13 cellular contexts compared by ENCODE assay signal in the genomic region with DNA sequence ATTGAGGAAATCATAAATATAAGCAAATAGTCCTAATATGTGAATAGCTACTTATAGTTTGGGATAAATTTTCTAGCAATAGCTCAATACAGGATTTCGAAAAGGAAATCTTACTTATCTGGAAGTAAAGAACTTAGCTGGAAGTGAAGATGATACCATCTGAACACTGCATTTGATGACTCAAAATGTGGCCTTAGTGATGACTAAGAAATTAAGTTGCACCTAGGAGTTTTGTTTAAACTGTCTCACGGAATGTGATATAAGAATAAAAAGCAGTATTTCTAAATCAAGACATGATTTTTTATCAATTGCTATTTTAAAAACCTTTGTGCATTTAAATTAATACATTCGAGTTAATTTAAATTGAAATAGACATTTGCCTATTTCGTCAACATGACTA.
A peak's percentile ranks its signal among the peaks of the same experiment; 100 is the strongest.
DNase-seq lines count a peak whose midpoint lies in the region; ATAC-seq and TF ChIP-seq lines count a peak whose summit lies in the region.
"Had no signal": no experiment of that assay in that cellular context is flagged by ENCODE, and none has a peak within 500 bp of the region (broad histone marks: within the 10 kb centered on the region; RNA-seq: fewer than 3 reads in every experiment).

No MANE protein-coding gene starts in this region.

- no peak for TF ChIP-seq CTCF in osteoblast (IDR thresholded peaks at IDR 0.05; ENCODE audit: extremely low read depth, low read depth, low read length)

- no peaks in the 10 kb centered on the region for H3K27me3 Mint-ChIP-seq in activated CD4-positive, alpha-beta memory T cell treated with anti-CD3 and anti-CD28 coated beads, Interleukin-2, amount 10 ng/mL, durations not matched to agents 7 days and 5 days
- no peaks in the 10 kb centered on the region for H3K27me3 Mint-ChIP-seq in activated CD4-positive, alpha-beta memory T cell treated with anti-CD3 and anti-CD28 coated beads for 36 hours
- no peaks in the 10 kb centered on the region for H3K27me3 Mint-ChIP-seq in activated T-helper 2 cell treated with anti-CD3 and anti-CD28 coated beads, Interferon-gamma antibody, Interleukin-2, Interleukin-4, amounts not matched to agents 10 μg/mL and 5 μg/mL and 100 μg/mL, durations not matched to agents 14 hours and 24 hours and 36 hours (ENCODE audit: low read depth)
- H3K27me3 Mint-ChIP-seq: activated naive CD8-positive, alpha-beta T cell treated with anti-CD3 and anti-CD28 coated beads, Interleukin-2, amount 10 ng/mL, durations not matched to agents 7 days and 5 days had no signal

- ATAC-seq in HG02884 (IDR thresholded peaks at IDR 0.05; ENCODE audit: unreplicated experiment) = peak; percentile 56
- ATAC-seq in left ventricle myocardium superior = no peak

- H3K27ac ChIP-seq in osteoblast (ENCODE audit: low read depth, low read length) = peak overlapping the region; percentile 30

- intact Hi-C loops in activated CD4-positive, alpha-beta memory T cell treated with anti-CD3 and anti-CD28 coated beads for 36 hours (cut with micrococcal nuclease) = loop anchor here (1.0 to 5.0 kb wide), 8 partner anchors 28 to 274 kb away; a partner anchor contains a TSS
- intact Hi-C loops in activated T-helper 2 cell treated with anti-CD3 and anti-CD28 coated beads, Interferon-gamma antibody, Interleukin-2, Interleukin-4, amounts not matched to agents 10 μg/mL and 5 μg/mL and 100 μg/mL, durations not matched to agents 14 hours and 24 hours and 36 hours (cut with micrococcal nuclease) = loop anchor here (1.0 to 10.0 kb wide), 6 partner anchors 8 to 694 kb away; a partner anchor contains a TSS
- intact Hi-C loops in left ventricle myocardium superior (cut with micrococcal nuclease) = no loop called here

- H3K9me3 ChIP-seq in osteoblast (ENCODE audit: low read depth, low read length) = no peaks in the 10 kb centered on the region
- H3K9me3 ChIP-seq: uterus had no signal

- no peak overlapping the region for H2AFZ ChIP-seq in osteoblast (ENCODE audit: low read length)

- no peak for DNase-seq in activated CD4-positive, alpha-beta memory T cell treated with anti-CD3 and anti-CD28 coated beads, Interleukin-2, amount 10 ng/mL, durations not matched to agents 7 days and 5 days
- no peak for DNase-seq in activated CD4-positive, alpha-beta memory T cell treated with anti-CD3 and anti-CD28 coated beads for 36 hours
- no peak for DNase-seq in activated T-helper 2 cell treated with anti-CD3 and anti-CD28 coated beads, Interferon-gamma antibody, Interleukin-2, Interleukin-4, amounts not matched to agents 10 μg/mL and 5 μg/mL and 100 μg/mL, durations not matched to agents 14 hours and 24 hours and 36 hours (ENCODE audit: low spot score)
- DNase-seq in osteoblast (ENCODE audit: insufficient read length, low spot score, missing footprints) (peak; percentile 88), amniotic stem cell (lab: John Stamatoyannopoulos, UW) (no peak), left ventricle myocardium superior (no peak)
- DNase-seq in stimulated activated CD4-positive, alpha-beta T cell treated with anti-CD3 and anti-CD28 coated beads, Interleukin-4, amount 100 ng/mL, for 24 hours = no peak
- DNase-seq: activated CD4-positive, alpha-beta T cell treated with anti-CD3 and anti-CD28 coated beads for 1 hour; activated naive CD8-positive, alpha-beta T cell treated with anti-CD3 and anti-CD28 coated beads, Interleukin-2, amount 10 ng/mL, durations not matched to agents 7 days and 5 days; naive B cell; small intestine; uterus had no signal

- no peaks in the 10 kb centered on the region for H3K9me3 Mint-ChIP-seq in activated CD4-positive, alpha-beta memory T cell treated with anti-CD3 and anti-CD28 coated beads, Interleukin-2, amount 10 ng/mL, durations not matched to agents 7 days and 5 days
- no peaks in the 10 kb centered on the region for H3K9me3 Mint-ChIP-seq in activated CD4-positive, alpha-beta memory T cell treated with anti-CD3 and anti-CD28 coated beads for 36 hours
- H3K9me3 Mint-ChIP-seq in activated T-helper 2 cell treated with anti-CD3 and anti-CD28 coated beads, Interferon-gamma antibody, Interleukin-2, Interleukin-4, amounts not matched to agents 10 μg/mL and 5 μg/mL and 100 μg/mL, durations not matched to agents 14 hours and 24 hours and 36 hours = no peaks in the 10 kb centered on the region
- H3K9me3 Mint-ChIP-seq: naive B cell had no signal

- POLR2A ChIA-PET in activated CD4-positive, alpha-beta memory T cell treated with anti-CD3 and anti-CD28 coated beads, Interleukin-2, amount 10 ng/mL, durations not matched to agents 7 days and 5 days (lab: Charles Lee) = interaction anchor here (0.8 to 3.6 kb wide), 5 partner anchors 9 to 151 kb away, joined by 3 to 30 read pairs (median 3); a partner anchor contains a TSS
- POLR2A ChIA-PET in activated CD4-positive, alpha-beta memory T cell treated with anti-CD3 and anti-CD28 coated beads for 36 hours (lab: Charles Lee) = no interaction called here

- no peak overlapping the region for H3K4me3 ChIP-seq in osteoblast (ENCODE audit: insufficient read depth, low read length)
- H3K4me3 ChIP-seq: uterus had no signal

- peaks cover 27% of the 10 kb centered on the region for H3K4me1 ChIP-seq in osteoblast (ENCODE audit: insufficient read depth, low read length)
- H3K4me1 ChIP-seq: uterus had no signal

- peaks cover 7% of the 10 kb centered on the region for H3K79me2 ChIP-seq in osteoblast (ENCODE audit: insufficient read depth, low read length)

- no peak overlapping the region for H3K4me2 ChIP-seq in osteoblast (ENCODE audit: insufficient read depth, low read length)

- H3K36me3 ChIP-seq in osteoblast (ENCODE audit: insufficient read depth, low read length) = no peaks in the 10 kb centered on the region
- H3K36me3 ChIP-seq: uterus had no signal

- H3K4me1 Mint-ChIP-seq in activated CD4-positive, alpha-beta memory T cell treated with anti-CD3 and anti-CD28 coated beads, Interleukin-2, amount 10 ng/mL, durations not matched to agents 7 days and 5 days = peaks cover 66% of the 10 kb centered on the region
- H3K4me1 Mint-ChIP-seq in activated CD4-positive, alpha-beta memory T cell treated with anti-CD3 and anti-CD28 coated beads for 36 hours (ENCODE audit: low read depth) = peaks cover 51% of the 10 kb centered on the region
- H3K4me1 Mint-ChIP-seq in activated T-helper 2 cell treated with anti-CD3 and anti-CD28 coated beads, Interferon-gamma antibody, Interleukin-2, Interleukin-4, amounts not matched to agents 10 μg/mL and 5 μg/mL and 100 μg/mL, durations not matched to agents 14 hours and 24 hours and 36 hours (ENCODE audit: low read depth) = peaks cover 56% of the 10 kb centered on the region

- CTCF ChIA-PET in activated CD4-positive, alpha-beta memory T cell treated with anti-CD3 and anti-CD28 coated beads, Interleukin-2, amount 10 ng/mL, durations not matched to agents 7 days and 5 days (lab: Charles Lee) = interaction anchor here (0.7 to 3.9 kb wide), 7 partner anchors 39 to 285 kb away, joined by 3 to 18 read pairs (median 4); a partner anchor contains a TSS
- CTCF ChIA-PET in activated CD4-positive, alpha-beta memory T cell treated with anti-CD3 and anti-CD28 coated beads for 36 hours (lab: Charles Lee) = interaction anchor here (0.6 to 3.7 kb wide), 4 partner anchors 12 to 40 kb away, joined by 3 to 15 read pairs (median 4); no protein-coding TSS in a partner anchor

- peaks cover 4% of the 10 kb centered on the region for H3K36me3 Mint-ChIP-seq in activated CD4-positive, alpha-beta memory T cell treated with anti-CD3 and anti-CD28 coated beads, Interleukin-2, amount 10 ng/mL, durations not matched to agents 7 days and 5 days (ENCODE audit: low read depth)
- H3K36me3 Mint-ChIP-seq in activated CD4-positive, alpha-beta memory T cell treated with anti-CD3 and anti-CD28 coated beads for 36 hours = no peaks in the 10 kb centered on the region
- H3K36me3 Mint-ChIP-seq in activated T-helper 2 cell treated with anti-CD3 and anti-CD28 coated beads, Interferon-gamma antibody, Interleukin-2, Interleukin-4, amounts not matched to agents 10 μg/mL and 5 μg/mL and 100 μg/mL, durations not matched to agents 14 hours and 24 hours and 36 hours (ENCODE audit: low read depth) = no peaks in the 10 kb centered on the region
- H3K36me3 Mint-ChIP-seq: activated naive CD8-positive, alpha-beta T cell treated with anti-CD3 and anti-CD28 coated beads, Interleukin-2, amount 10 ng/mL, durations not matched to agents 7 days and 5 days; naive B cell had no signal

- no peaks in the 10 kb centered on the region for H4K20me1 ChIP-seq in osteoblast (ENCODE audit: insufficient read depth, low read length)

- H3K27ac Mint-ChIP-seq in activated CD4-positive, alpha-beta memory T cell treated with anti-CD3 and anti-CD28 coated beads, Interleukin-2, amount 10 ng/mL, durations not matched to agents 7 days and 5 days = peak overlapping the region; percentile 83
- no peak overlapping the region for H3K27ac Mint-ChIP-seq in activated CD4-positive, alpha-beta memory T cell treated with anti-CD3 and anti-CD28 coated beads for 36 hours
- H3K27ac Mint-ChIP-seq in activated T-helper 2 cell treated with anti-CD3 and anti-CD28 coated beads, Interferon-gamma antibody, Interleukin-2, Interleukin-4, amounts not matched to agents 10 μg/mL and 5 μg/mL and 100 μg/mL, durations not matched to agents 14 hours and 24 hours and 36 hours = peak overlapping the region; percentile 72
- H3K27ac Mint-ChIP-seq: naive B cell had no signal

- no peaks in the 10 kb centered on the region for H3K27me3 ChIP-seq in osteoblast (ENCODE audit: insufficient read depth, low read length)
- H3K27me3 ChIP-seq: uterus had no signal

- H3K4me3 Mint-ChIP-seq in activated CD4-positive, alpha-beta memory T cell treated with anti-CD3 and anti-CD28 coated beads, Interleukin-2, amount 10 ng/mL, durations not matched to agents 7 days and 5 days = peak overlapping the region; percentile 45
- no peak overlapping the region for H3K4me3 Mint-ChIP-seq in activated CD4-positive, alpha-beta memory T cell treated with anti-CD3 and anti-CD28 coated beads for 36 hours
- no peak overlapping the region for H3K4me3 Mint-ChIP-seq in activated T-helper 2 cell treated with anti-CD3 and anti-CD28 coated beads, Interferon-gamma antibody, Interleukin-2, Interleukin-4, amounts not matched to agents 10 μg/mL and 5 μg/mL and 100 μg/mL, durations not matched to agents 14 hours and 24 hours and 36 hours (ENCODE audit: low read depth)
- H3K4me3 Mint-ChIP-seq: activated naive CD8-positive, alpha-beta T cell treated with anti-CD3 and anti-CD28 coated beads, Interleukin-2, amount 10 ng/mL, durations not matched to agents 7 days and 5 days had no signal
